In the genomic region with DNA sequence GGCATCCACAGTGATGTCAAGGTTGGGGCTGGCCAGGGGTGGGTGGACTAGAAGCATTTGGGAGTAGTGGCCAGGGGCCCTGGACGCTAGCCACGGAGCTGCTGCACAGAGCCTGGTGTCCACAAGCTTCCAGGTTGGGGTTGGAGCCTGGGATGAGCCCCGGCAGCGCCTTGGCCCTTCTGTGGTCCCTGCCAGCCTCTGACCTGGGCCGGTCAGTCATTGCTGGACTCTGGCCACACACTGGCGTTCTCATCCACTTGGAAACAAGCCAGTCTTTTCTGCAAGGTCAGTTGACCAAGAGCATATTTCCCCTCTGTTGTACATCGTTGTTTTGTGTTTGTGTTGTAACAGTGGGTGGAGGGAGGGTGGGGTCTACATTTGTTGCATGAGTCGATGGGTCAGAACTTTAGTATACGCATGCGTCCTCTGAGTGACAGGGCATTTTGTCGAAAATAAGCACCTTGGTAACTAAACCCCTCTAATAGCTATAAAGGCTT, we compare ENCODE assay signal across 13 cellular contexts. TPM values are rescaled to one million over a fixed set of nuclear protein-coding genes. Genes with fewer than 3 reads are reported as not detected.
DNase-seq lines count a peak whose midpoint lies in the region; ATAC-seq and TF ChIP-seq lines count a peak whose summit lies in the region.
"Had no signal": no experiment of that assay in that cellular context is flagged by ENCODE, and none has a peak within 500 bp of the region (broad histone marks: within the 10 kb centered on the region; RNA-seq: fewer than 3 reads in every experiment).

No MANE protein-coding gene starts in this region.

- peaks cover 59 to 99% (median 69%) of the 10 kb centered on the region in 4 donors for H3K36me3 ChIP-seq in sigmoid colon
- H3K36me3 ChIP-seq in Karpas-422 (ENCODE audit: insufficient read depth, low read length) = peaks cover 62% of the 10 kb centered on the region

- peaks cover 82% of the 10 kb centered on the region for H3K36me3 Mint-ChIP-seq in WTC11
- peaks cover 90% of the 10 kb centered on the region for H3K36me3 Mint-ChIP-seq in activated T-helper 2 cell treated with anti-CD3 and anti-CD28 coated beads, Interferon-gamma antibody, Interleukin-2, Interleukin-4, amounts not matched to agents 10 μg/mL and 5 μg/mL and 100 μg/mL, durations not matched to agents 14 hours and 24 hours and 36 hours (ENCODE audit: low read depth)

- DNase-seq in EH (ENCODE audit: low read depth) (peak; percentile 11), WTC11 (ENCODE audit: low spot score) (no peak), Right ventricle myocardium superior (peak; percentile 59), sigmoid colon (no peak), NCI-H2227 treated with DMSO at 0.1 percent for 48 hours (lab: John Stamatoyannopoulos, UW) (no peak), Karpas-422 (no peak)
- DNase-seq in activated T-helper 2 cell treated with anti-CD3 and anti-CD28 coated beads, Interferon-gamma antibody, Interleukin-2, Interleukin-4, amounts not matched to agents 10 μg/mL and 5 μg/mL and 100 μg/mL, durations not matched to agents 14 hours and 24 hours and 36 hours (ENCODE audit: low spot score) = no peak
- DNase-seq: activated CD4-positive, alpha-beta T cell treated with anti-CD3 and anti-CD28 coated beads for 4 hours; activated naive CD4-positive, alpha-beta T cell treated with anti-CD3 and anti-CD28 coated beads, Interleukin-2, amount 50 U/mL, for 16 hours; NCI-H524 had no signal

- no peaks in the 10 kb centered on the region for H3K4me1 Mint-ChIP-seq in WTC11
- peaks cover 16% of the 10 kb centered on the region for H3K4me1 Mint-ChIP-seq in activated T-helper 2 cell treated with anti-CD3 and anti-CD28 coated beads, Interferon-gamma antibody, Interleukin-2, Interleukin-4, amounts not matched to agents 10 μg/mL and 5 μg/mL and 100 μg/mL, durations not matched to agents 14 hours and 24 hours and 36 hours (ENCODE audit: low read depth)

- H3K27me3 Mint-ChIP-seq in WTC11 (ENCODE audit: low read depth) = no peaks in the 10 kb centered on the region
- H3K27me3 Mint-ChIP-seq in activated T-helper 2 cell treated with anti-CD3 and anti-CD28 coated beads, Interferon-gamma antibody, Interleukin-2, Interleukin-4, amounts not matched to agents 10 μg/mL and 5 μg/mL and 100 μg/mL, durations not matched to agents 14 hours and 24 hours and 36 hours (ENCODE audit: low read depth) = no peaks in the 10 kb centered on the region

- no peak overlapping the region for H3K4me3 ChIP-seq in sigmoid colon
- H3K4me3 ChIP-seq in Karpas-422 (ENCODE audit: low read length) = no peak overlapping the region
- H3K4me3 ChIP-seq: SJSA1 had no signal

- no peaks in the 10 kb centered on the region for H3K27me3 ChIP-seq in sigmoid colon
- H3K27me3 ChIP-seq in Karpas-422 (ENCODE audit: low read length) = no peaks in the 10 kb centered on the region
- H3K27me3 ChIP-seq: SJSA1 had no signal

- peaks cover 23% of the 10 kb centered on the region; the same call in 1 of the 2 replicates for H4K20me1 ChIP-seq in Karpas-422 (ENCODE audit: insufficient read depth, low read depth, low read length)

- H3K9ac ChIP-seq in Karpas-422 (ENCODE audit: low read length) = no peak overlapping the region
- H3K9ac ChIP-seq: parathyroid adenoma had no signal

- H3K27ac Mint-ChIP-seq in WTC11 = no peak overlapping the region
- no peak overlapping the region for H3K27ac Mint-ChIP-seq in activated T-helper 2 cell treated with anti-CD3 and anti-CD28 coated beads, Interferon-gamma antibody, Interleukin-2, Interleukin-4, amounts not matched to agents 10 μg/mL and 5 μg/mL and 100 μg/mL, durations not matched to agents 14 hours and 24 hours and 36 hours

- TF ChIP-seq CTCF in WTC11 (IDR thresholded peaks at IDR 0.05) (no peak), sigmoid colon (IDR thresholded peaks at IDR 0.05) (no peak)

- H3K9me2 ChIP-seq in Karpas-422 (replicated peaks; ENCODE audit: insufficient read depth, low read length) = no peaks in the 10 kb centered on the region

- POLR2A ChIA-PET in WTC11 (lab: Charles Lee) = no interaction called here

- CTCF ChIA-PET in WTC11 (lab: Charles Lee) = interaction anchor here (0.6 to 2.4 kb wide), 4 partner anchors 22 to 124 kb away, joined by 3 to 21 read pairs (median 4); no protein-coding TSS in a partner anchor

- no peaks in the 10 kb centered on the region for H3K9me3 Mint-ChIP-seq in WTC11
- no peaks in the 10 kb centered on the region for H3K9me3 Mint-ChIP-seq in activated T-helper 2 cell treated with anti-CD3 and anti-CD28 coated beads, Interferon-gamma antibody, Interleukin-2, Interleukin-4, amounts not matched to agents 10 μg/mL and 5 μg/mL and 100 μg/mL, durations not matched to agents 14 hours and 24 hours and 36 hours

- TF ChIP-seq POLR2A in sigmoid colon (IDR thresholded peaks at IDR 0.05) = no peak

- TF ChIP-seq EP300 in sigmoid colon (IDR thresholded peaks at IDR 0.05) = no peak

- no peak overlapping the region for H3K4me2 ChIP-seq in Karpas-422 (ENCODE audit: low read depth, low read length, poor library complexity, severe bottlenecking)

- intact Hi-C loops in Right ventricle myocardium superior (cut with DNase I) (loop anchor here (5.0 kb wide), 2 partner anchors 72 to 107 kb away; no protein-coding TSS in a partner anchor), sigmoid colon (cut with DNase I) (no loop called here)
- intact Hi-C loops in activated T-helper 2 cell treated with anti-CD3 and anti-CD28 coated beads, Interferon-gamma antibody, Interleukin-2, Interleukin-4, amounts not matched to agents 10 μg/mL and 5 μg/mL and 100 μg/mL, durations not matched to agents 14 hours and 24 hours and 36 hours (cut with micrococcal nuclease) = no loop called here

- peaks cover 0 to 15% (median 0%) of the 10 kb centered on the region in 4 donors for H3K4me1 ChIP-seq in sigmoid colon
- peaks cover 27% of the 10 kb centered on the region for H3K4me1 ChIP-seq in Karpas-422 (ENCODE audit: low read length)
- H3K4me1 ChIP-seq: parathyroid adenoma, SJSA1 had no signal

- H3K9me3 ChIP-seq in sigmoid colon (no peaks in the 10 kb centered on the region), Karpas-422 (ENCODE audit: low read length) (no peaks in the 10 kb centered on the region)
- H3K9me3 ChIP-seq: SJSA1 had no signal

- H3K27ac ChIP-seq in sigmoid colon (peak overlapping the region in 3 of 4 donors; percentile 37 to 67 (median 41)), Karpas-422 (ENCODE audit: low read length) (no peak overlapping the region)
- H3K27ac ChIP-seq: parathyroid adenoma, SJSA1 had no signal

- H3K79me2 ChIP-seq in Karpas-422 (ENCODE audit: low read length) = peaks cover 11% of the 10 kb centered on the region

- H3K4me3 Mint-ChIP-seq in WTC11 = no peak overlapping the region
- no peak overlapping the region for H3K4me3 Mint-ChIP-seq in activated T-helper 2 cell treated with anti-CD3 and anti-CD28 coated beads, Interferon-gamma antibody, Interleukin-2, Interleukin-4, amounts not matched to agents 10 μg/mL and 5 μg/mL and 100 μg/mL, durations not matched to agents 14 hours and 24 hours and 36 hours (ENCODE audit: low read depth)

- H2AFZ ChIP-seq in Karpas-422 (ENCODE audit: low read length) = no peak overlapping the region
- H2AFZ ChIP-seq: parathyroid adenoma had no signal

- 74 to 76% methylated on average over 11 of the region's 11 CpGs for WGBS in sigmoid colon, 2 donors

- ATAC-seq in WTC11 (no peak), Right ventricle myocardium superior (ENCODE audit: poor library complexity) (peak; percentile 19), HG03442 (IDR thresholded peaks at IDR 0.05; ENCODE audit: unreplicated experiment) (no peak)

TF ChIP-seq in WTC11, 78 proteins besides CTCF, POLR2A, EP300 and RAD21 (continues in another document):
- TF ChIP-seq NFATC4 (CRISPR knock-in tag; IDR thresholded peaks at IDR 0.05) (no peak), FOXK1 (CRISPR knock-in tag; IDR thresholded peaks at IDR 0.05) (no peak), JUN (CRISPR knock-in tag; IDR thresholded peaks at IDR 0.05) (no peak), TCF7 (CRISPR knock-in tag; IDR thresholded peaks at IDR 0.05; ENCODE audit: low read depth) (no peak)

RNA-seq across cellular contexts. Expression of a gene that starts 8.4 kb away (rescaled TPM):
- 315 to 364 TPM (median 321 TPM) in 3 replicates for total RNA-seq in WTC11 (2021)
- total RNA-seq in Right ventricle myocardium superior = 239 TPM
- 100 to 1,000 TPM; 192 to 388 (median 313) TPM for total RNA-seq in sigmoid colon
- 100 to 1,000 TPM; 224 to 340 (median 244) TPM for polyA plus RNA-seq in sigmoid colon
- 405 and 434 TPM in 2 replicates for total RNA-seq in activated T-helper 2 cell treated with anti-CD3 and anti-CD28 coated beads, Interferon-gamma antibody, Interleukin-2, Interleukin-4, amounts not matched to agents 10 μg/mL and 5 μg/mL and 100 μg/mL, durations not matched to agents 14 hours and 24 hours and 36 hours
- total RNA-seq in Karpas-422 (2014; rRNA removed; shearing (Covaris generic); ENCODE audit: low replicate concordance) = 181 and 259 TPM in 2 replicates

RNA-seq across cellular contexts. Expression of a gene that starts 8.8 kb away (rescaled TPM):
- total RNA-seq in WTC11 (2021) (29.4 to 34.1 TPM (median 29.8 TPM) in 3 replicates), Right ventricle myocardium superior (8.9 TPM), sigmoid colon (10 to 100 TPM in 3 of 4 donors, 1 to 10 TPM in 1; 7.2 to 11.7 (median 11.1) TPM)
- polyA plus RNA-seq in sigmoid colon = 1 to 10 TPM; 4.9 to 9.5 (median 5.4) TPM
- 26.0 and 30.7 TPM in 2 replicates for total RNA-seq in activated T-helper 2 cell treated with anti-CD3 and anti-CD28 coated beads, Interferon-gamma antibody, Interleukin-2, Interleukin-4, amounts not matched to agents 10 μg/mL and 5 μg/mL and 100 μg/mL, durations not matched to agents 14 hours and 24 hours and 36 hours
- total RNA-seq in Karpas-422 (2014; rRNA removed; shearing (Covaris generic); ENCODE audit: low replicate concordance) = 12.3 and 13.1 TPM in 2 replicates

RNA-seq across cellular contexts. Expression of a gene that starts 12.5 kb away (rescaled TPM):
- total RNA-seq in WTC11 (2021) = 67.4 to 73.5 TPM (median 69.7 TPM) in 3 replicates
- 51.7 TPM for total RNA-seq in Right ventricle myocardium superior
- total RNA-seq in sigmoid colon = 10 to 100 TPM; 20.8 to 28.5 (median 23.6) TPM
- 10 to 100 TPM; 16.9 to 25.8 (median 21.6) TPM for polyA plus RNA-seq in sigmoid colon
- 42.9 and 45.0 TPM in 2 replicates for total RNA-seq in activated T-helper 2 cell treated with anti-CD3 and anti-CD28 coated beads, Interferon-gamma antibody, Interleukin-2, Interleukin-4, amounts not matched to agents 10 μg/mL and 5 μg/mL and 100 μg/mL, durations not matched to agents 14 hours and 24 hours and 36 hours
- 16.1 and 32.3 TPM in 2 replicates for total RNA-seq in Karpas-422 (2014; rRNA removed; shearing (Covaris generic); ENCODE audit: low replicate concordance)

RNA-seq across cellular contexts. Expression of a gene that starts 48.0 kb away (rescaled TPM):
- 26.6 to 33.0 TPM (median 27.9 TPM) in 3 replicates for total RNA-seq in WTC11 (2021)
- 20.8 TPM for total RNA-seq in Right ventricle myocardium superior
- total RNA-seq in sigmoid colon = 10 to 100 TPM; 13.3 to 28.1 (median 21.2) TPM
- 10 to 100 TPM; 21.0 to 32.3 (median 24.7) TPM for polyA plus RNA-seq in sigmoid colon
- 34.0 and 40.2 TPM in 2 replicates for total RNA-seq in activated T-helper 2 cell treated with anti-CD3 and anti-CD28 coated beads, Interferon-gamma antibody, Interleukin-2, Interleukin-4, amounts not matched to agents 10 μg/mL and 5 μg/mL and 100 μg/mL, durations not matched to agents 14 hours and 24 hours and 36 hours
- 20.2 and 31.5 TPM in 2 replicates for total RNA-seq in Karpas-422 (2014; rRNA removed; shearing (Covaris generic); ENCODE audit: low replicate concordance)

Comparison
In these comparisons a context has a peak if more than half of its experiments do, and no peak if none do; other contexts are left out.
1. DNase-seq: peak in EH (single experiment) and Right ventricle myocardium superior (single experiment); none in WTC11 (single experiment), sigmoid colon (single experiment), activated T-helper 2 cell treated with anti-CD3 and anti-CD28 coated beads, Interferon-gamma antibody, Interleukin-2, Interleukin-4, amounts not matched to agents 10 μg/mL and 5 μg/mL and 100 μg/mL, durations not matched to agents 14 hours and 24 hours and 36 hours (single experiment), NCI-H2227 treated with DMSO at 0.1 percent for 48 hours (single experiment) and Karpas-422 (single experiment).